ENCODE assay signal across 34 cellular contexts in genomic region chr6:161880070-161880469, GRCh38.
"Had no signal": no experiment of that assay in that cellular context is flagged by ENCODE, and none has a peak within 500 bp of the region (broad histone marks: within the 10 kb centered on the region; RNA-seq: fewer than 3 reads in every experiment).

No MANE protein-coding gene starts in this region.

- H3K36me3 ChIP-seq: MG63 had no signal

- DNase-seq: Karpas-422, Kasumi-1, MG63, MM.1S, MV-4-11, NCI-H1048, NCI-H1092, NCI-H1092 treated with DMSO at 0.1 percent for 48 hours, NCI-H1105, NCI-H1105 treated with DMSO at 0.1 percent for 48 hours, NCI-H1417, NCI-H1417 treated with DMSO at 0.1 percent for 48 hours, NCI-H1436, NCI-H1436 treated with DMSO at 0.1 percent for 48 hours, NCI-H146, NCI-H1694, NCI-H1694 treated with DMSO at 0.1 percent for 48 hours, NCI-H187, NCI-H187 treated with DMSO at 0.1 percent for 48 hours, NCI-H1930, NCI-H2029, NCI-H2029 treated with DMSO at 0.1 percent for 48 hours, NCI-H2081, NCI-H2081 treated with DMSO at 0.1 percent for 48 hours, NCI-H2107, NCI-H2171, NCI-H2171 treated with DMSO at 0.1 percent for 48 hours, NCI-H2227 treated with DMSO at 0.1 percent for 48 hours, NCI-H226, NCI-H345, NCI-H446, NCI-H446 treated with DMSO at 0.1 percent for 48 hours, NCI-H510A, NCI-H510A treated with DMSO at 0.1 percent for 48 hours had no signal

- H3K9me3 ChIP-seq: MG63 had no signal

- H3K27me3 ChIP-seq: MG63 had no signal

- H3K4me3 ChIP-seq: MG63 had no signal
